ENCODE assay signal across 21 cellular contexts in genomic region chr10:117239031-117239430, GRCh38. TPM values are rescaled to one million over a fixed set of nuclear protein-coding genes. Genes with fewer than 3 reads are reported as not detected.
DNase-seq lines count a peak whose midpoint lies in the region; TF ChIP-seq lines count a peak whose summit lies in the region.
"Had no signal": no experiment of that assay in that cellular context is flagged by ENCODE, and none has a peak within 500 bp of the region (broad histone marks: within the 10 kb centered on the region; RNA-seq: fewer than 3 reads in every experiment).

No MANE protein-coding gene starts in this region.

- H3K36me3 Mint-ChIP-seq in chondrocyte (ENCODE audit: low read depth), result peaks cover 2% of the 10 kb centered on the region
- H3K36me3 Mint-ChIP-seq: CD8-positive, alpha-beta memory T cell had no signal

- no peak overlapping the region for H3K27ac Mint-ChIP-seq in chondrocyte (ENCODE audit: unreplicated experiment)
- H3K27ac Mint-ChIP-seq: CD14-positive monocyte; CD4-positive, alpha-beta T cell; CD8-positive, alpha-beta memory T cell; GM23338; H9 had no signal

- peaks cover 0 to 14% of the 10 kb centered on the region in 2 donors for H3K27me3 ChIP-seq in right atrium auricular region

- H3K4me3 Mint-ChIP-seq in chondrocyte (ENCODE audit: unreplicated experiment), result no peak overlapping the region
- H3K4me3 Mint-ChIP-seq: CD8-positive, alpha-beta memory T cell; GM23338 had no signal

- H3K27ac ChIP-seq in right atrium auricular region, result no peak overlapping the region
- H3K27ac ChIP-seq: A549 had no signal

- in situ Hi-C loops in GM13976 (cut with MboI; ENCODE audit: low sequenced_read_pairs, unreplicated experiment), result no loop called here

- peaks cover 0 to 14% of the 10 kb centered on the region in 2 donors for H3K4me1 ChIP-seq in right atrium auricular region

- intact Hi-C loops in cardiac septum (cut with DNase I), result no loop called here

- H3K9me3 Mint-ChIP-seq in chondrocyte (ENCODE audit: low read depth), result no peaks in the 10 kb centered on the region
- H3K9me3 Mint-ChIP-seq: CD4-positive, alpha-beta T cell; CD8-positive, alpha-beta memory T cell; H9 had no signal

- DNase-seq in cardiac septum (ENCODE audit: low spot score) (peak; percentile 31), right atrium auricular region (ENCODE audit: low spot score) (no peak), chondrocyte (ENCODE audit: low spot score) (peak; percentile 51), mesenteric fat pad (ENCODE audit: low spot score) (peak; percentile 45), GM13976 (ENCODE audit: low spot score) (no peak), SHP77 (lab: John Stamatoyannopoulos, UW) (no peak), cortex of kidney (lab: John Stamatoyannopoulos, UW) (no peak)
- DNase-seq: 8988T; ACHN; CD4-positive, alpha-beta T cell; CD8-positive, alpha-beta memory T cell; DMS 273 treated with DMSO at 0.1 percent for 48 hours; DMS79; EL; GDM1; H9 had no signal

- TF ChIP-seq CTCF in right atrium auricular region (IDR thresholded peaks at IDR 0.05) (no peak), chondrocyte (IDR thresholded peaks at IDR 0.05) (no peak), GM13976 (IDR thresholded peaks at IDR 0.05; ENCODE audit: borderline replicate concordance, control extremely low read depth, extremely low read depth, insufficient read depth, missing control alignments) (no peak)

- peaks cover 71% of the 10 kb centered on the region for H3K27me3 Mint-ChIP-seq in chondrocyte (ENCODE audit: low read depth)

- H3K36me3 ChIP-seq in right atrium auricular region, result no peaks in the 10 kb centered on the region

- H3K4me1 Mint-ChIP-seq in chondrocyte (ENCODE audit: low read depth), result peaks cover 4% of the 10 kb centered on the region

- no peaks in the 10 kb centered on the region for H3K9me3 ChIP-seq in right atrium auricular region
- H3K9me3 ChIP-seq: A549 had no signal

- no peak overlapping the region for H3K4me3 ChIP-seq in right atrium auricular region
- H3K4me3 ChIP-seq: A549, GM12878, GM23338 had no signal

RNA-seq across cellular contexts. Expression of gene SLC18A2, which starts 1.9 kb away (rescaled TPM):
- total RNA-seq in cardiac septum, result 0.24 TPM
- total RNA-seq in right atrium auricular region, result under 1 TPM in 1 of 2 donors, not detected in 1; 0.22 TPM
- total RNA-seq in chondrocyte, result not detected in 3 replicates
- 0.42 TPM for total RNA-seq in mesenteric fat pad

RNA-seq across cellular contexts. Expression of gene KCNK18, which starts 41.7 kb away (rescaled TPM):
- total RNA-seq in cardiac septum, result not detected
- total RNA-seq in right atrium auricular region, result not detected
- total RNA-seq in chondrocyte, result not detected in 3 replicates
- total RNA-seq in mesenteric fat pad, result not detected
- total RNA-seq: CD4-positive, alpha-beta T cell; CD8-positive, alpha-beta memory T cell; GM12878; GM23338; H4; H9 had no signal

Comparison
In these comparisons a context has a peak if more than half of its experiments do, and no peak if none do; other contexts are left out.
1. DNase-seq: peak in cardiac septum (single experiment), chondrocyte (single experiment) and mesenteric fat pad (single experiment); none in right atrium auricular region (single experiment), GM13976 (single experiment), SHP77 (0 of 2) and cortex of kidney (single experiment).